18 cellular contexts compared by ENCODE assay signal in genomic region chr15:41483519-41483918, GRCh38. TPM values are rescaled to one million over a fixed set of nuclear protein-coding genes. Genes with fewer than 3 reads are reported as not detected.
A peak's percentile ranks its signal among the peaks of the same experiment; 100 is the strongest.
DNase-seq lines count a peak whose midpoint lies in the region; ATAC-seq and TF ChIP-seq lines count a peak whose summit lies in the region.
"Had no signal": no experiment of that assay in that cellular context is flagged by ENCODE, and none has a peak within 500 bp of the region (broad histone marks: within the 10 kb centered on the region; RNA-seq: fewer than 3 reads in every experiment).

No MANE protein-coding gene starts in this region.

- H3K79me2 ChIP-seq in neural progenitor cell (ENCODE audit: low read depth): no peaks in the 10 kb centered on the region

- no peaks in the 10 kb centered on the region for H3K9me3 Mint-ChIP-seq in CD4-positive, alpha-beta T cell
- H3K9me3 Mint-ChIP-seq in activated T-cell treated with anti-CD3 and anti-CD28 coated beads, Interleukin-2, amount 50 U/mL, for 72 hours: no peaks in the 10 kb centered on the region
- H3K9me3 Mint-ChIP-seq in neural progenitor cell: no peaks in the 10 kb centered on the region

- H3K4me3 Mint-ChIP-seq in CD4-positive, alpha-beta T cell: peak overlapping the region; percentile 21
- peak overlapping the region; percentile 58 to 85 for H3K4me3 Mint-ChIP-seq in activated T-cell treated with anti-CD3 and anti-CD28 coated beads, Interleukin-2, amount 50 U/mL, for 72 hours
- no peak overlapping the region for H3K4me3 Mint-ChIP-seq in neural progenitor cell

- TF ChIP-seq POLR2A in gastrocnemius medialis (IDR thresholded peaks at IDR 0.05): no peak

- no peak for DNase-seq in CD4-positive, alpha-beta T cell
- peak in 1 of 2 donors; percentile 28 for DNase-seq in activated T-cell treated with anti-CD3 and anti-CD28 coated beads, Interleukin-2, amount 50 U/mL, for 72 hours
- DNase-seq in GM03348 (ENCODE audit: low spot score) (no peak), NCI-H187 treated with DMSO at 0.1 percent for 48 hours (lab: John Stamatoyannopoulos, UW) (no peak), neural progenitor cell (ENCODE audit: low spot score) (no peak), gastrocnemius medialis (no peak)
- DNase-seq: activated CD4-positive, CD25-positive, alpha-beta regulatory T cell treated with anti-CD3 and anti-CD28 coated beads, Interleukin-2, amount 50 U/mL, for 72 hours; DMS 273 treated with DMSO at 0.1 percent for 48 hours; foreskin keratinocyte; mesendoderm; NCI-H1694 treated with DMSO at 0.1 percent for 48 hours; NCI-H526; substantia nigra had no signal

- H3K9ac ChIP-seq in mucosa of stomach (ENCODE audit: low read length) (peak overlapping the region; percentile 76), neural progenitor cell (no peak overlapping the region)

- CTCF ChIA-PET in CD4-positive, alpha-beta T cell (lab: Charles Lee): no interaction called here

- H3K36me3 ChIP-seq in mucosa of stomach (ENCODE audit: control insufficient read depth, insufficient read depth, low read length) (peaks cover 6% of the 10 kb centered on the region), neural progenitor cell (peaks cover 5% of the 10 kb centered on the region), gastrocnemius medialis (peaks cover 0 to 44% of the 10 kb centered on the region in 2 donors)

- POLR2A ChIA-PET in CD4-positive, alpha-beta T cell (lab: Charles Lee): interaction anchor here (0.7 kb wide), 1 partner anchor 9 kb away, joined by 4 read pairs; no protein-coding TSS in a partner anchor

- H3K27me3 Mint-ChIP-seq in CD4-positive, alpha-beta T cell: peaks cover 4% of the 10 kb centered on the region
- H3K27me3 Mint-ChIP-seq in activated T-cell treated with anti-CD3 and anti-CD28 coated beads, Interleukin-2, amount 50 U/mL, for 72 hours (ENCODE audit: low read depth): peaks cover 6% of the 10 kb centered on the region
- peaks cover 5% of the 10 kb centered on the region for H3K27me3 Mint-ChIP-seq in neural progenitor cell (ENCODE audit: insufficient read depth, low read depth)

- H3K4me3 ChIP-seq in mucosa of stomach (ENCODE audit: low read length) (peak overlapping the region; percentile 42), neural progenitor cell (no peak overlapping the region), gastrocnemius medialis (no peak overlapping the region)
- H3K4me3 ChIP-seq: skin epidermis had no signal

- in situ Hi-C loops in gastrocnemius medialis (cut with MboI; ENCODE audit: low sequenced_read_pairs in 4 of 4): no loop called here

- intact Hi-C loops in CD4-positive, alpha-beta T cell (cut with DNase I, micrococcal nuclease): no loop called here
- intact Hi-C loops in gastrocnemius medialis (cut with DNase I; ENCODE audit: low total_unique reads): no loop called here

- no peaks in the 10 kb centered on the region for H3K27me3 ChIP-seq in CD4-positive, alpha-beta T cell (ENCODE audit: control insufficient read depth, insufficient read depth, low read length)
- H3K27me3 ChIP-seq in mucosa of stomach (ENCODE audit: control insufficient read depth, insufficient read depth, low read length) (no peaks in the 10 kb centered on the region), neural progenitor cell (no peaks in the 10 kb centered on the region), gastrocnemius medialis (peaks cover 0 to 5% (median 4%) of the 10 kb centered on the region in 3 donors)
- H3K27me3 ChIP-seq: foreskin keratinocyte, Peyer's patch had no signal

- H3K4me1 Mint-ChIP-seq in CD4-positive, alpha-beta T cell (ENCODE audit: low read depth): peaks cover 17% of the 10 kb centered on the region
- H3K4me1 Mint-ChIP-seq in activated T-cell treated with anti-CD3 and anti-CD28 coated beads, Interleukin-2, amount 50 U/mL, for 72 hours (ENCODE audit: low read depth): peaks cover 57% of the 10 kb centered on the region
- H3K4me1 Mint-ChIP-seq in neural progenitor cell: peaks cover 4% of the 10 kb centered on the region

- no peaks in the 10 kb centered on the region for H4K20me1 ChIP-seq in neural progenitor cell (ENCODE audit: low read depth)

- H2AFZ ChIP-seq in neural progenitor cell (replicated peaks): no peak overlapping the region

- H3K9me3 ChIP-seq in CD4-positive, alpha-beta T cell (ENCODE audit: control insufficient read depth, low read length): no peaks in the 10 kb centered on the region
- H3K9me3 ChIP-seq in mucosa of stomach (ENCODE audit: control insufficient read depth, low read length) (no peaks in the 10 kb centered on the region), neural progenitor cell (ENCODE audit: low read depth) (no peaks in the 10 kb centered on the region), gastrocnemius medialis (no peaks in the 10 kb centered on the region)
- H3K9me3 ChIP-seq: Peyer's patch had no signal

- H3K4me1 ChIP-seq in mucosa of stomach (ENCODE audit: control insufficient read depth, insufficient read depth, low read length) (peaks cover 53% of the 10 kb centered on the region), neural progenitor cell (no peaks in the 10 kb centered on the region), gastrocnemius medialis (no peaks in the 10 kb centered on the region)
- H3K4me1 ChIP-seq: foreskin keratinocyte had no signal

- H3K27ac Mint-ChIP-seq in CD4-positive, alpha-beta T cell: peak overlapping the region; percentile 76
- H3K27ac Mint-ChIP-seq in activated T-cell treated with anti-CD3 and anti-CD28 coated beads, Interleukin-2, amount 50 U/mL, for 72 hours: peak overlapping the region; percentile 14
- H3K27ac Mint-ChIP-seq in neural progenitor cell: no peak overlapping the region

- TF ChIP-seq CTCF in CD4-positive, alpha-beta T cell (IDR thresholded peaks at IDR 0.05): no peak
- no peak for TF ChIP-seq CTCF in neural progenitor cell (IDR thresholded peaks at IDR 0.05)
- TF ChIP-seq CTCF in gastrocnemius medialis (IDR thresholded peaks at IDR 0.05 in 4 of 5, conservative IDR thresholded peaks at IDR 0.05 in 1 of 5): no peak

- H3F3A ChIP-seq in neural progenitor cell (ENCODE audit: low read depth): no peaks in the 10 kb centered on the region

- no peak overlapping the region for H3K4me2 ChIP-seq in neural progenitor cell

- ATAC-seq in CD4-positive, alpha-beta T cell (ENCODE audit: poor library complexity): peak; percentile 64
- peak; percentile 9 for ATAC-seq in GM21786 (IDR thresholded peaks at IDR 0.05; ENCODE audit: unreplicated experiment)
- ATAC-seq in activated T-cell treated with anti-CD3 and anti-CD28 coated beads, Interleukin-2, amount 50 U/mL, for 72 hours (replicated peaks in 1 of 2): peak in 1 of 2 donors; percentile 40
- no peak for ATAC-seq in gastrocnemius medialis
- ATAC-seq: foreskin keratinocyte had no signal

- H3K27ac ChIP-seq in CD4-positive, alpha-beta T cell (ENCODE audit: low read depth, low read length): no peak overlapping the region
- H3K27ac ChIP-seq in neural progenitor cell: no peak overlapping the region
- no peak overlapping the region for H3K27ac ChIP-seq in gastrocnemius medialis
- H3K27ac ChIP-seq: foreskin keratinocyte had no signal

- H3K36me3 Mint-ChIP-seq in CD4-positive, alpha-beta T cell (ENCODE audit: low read depth): peaks cover 49% of the 10 kb centered on the region
- peaks cover 10 to 15% of the 10 kb centered on the region in 2 donors for H3K36me3 Mint-ChIP-seq in activated T-cell treated with anti-CD3 and anti-CD28 coated beads, Interleukin-2, amount 50 U/mL, for 72 hours (ENCODE audit: insufficient read depth in 2 of 2)
- H3K36me3 Mint-ChIP-seq in neural progenitor cell: peaks cover 46% of the 10 kb centered on the region

RNA-seq across cellular contexts. Expression of gene ITPKA, which starts 10.2 kb away (rescaled TPM):
- not detected for total RNA-seq in CD4-positive, alpha-beta T cell
- total RNA-seq in activated T-cell treated with anti-CD3 and anti-CD28 coated beads, Interleukin-2, amount 50 U/mL, for 72 hours: 10 to 100 TPM; 12.9 to 14.9 TPM
- total RNA-seq in neural progenitor cell (ENCODE audit: low replicate concordance) (0.09 TPM in 1 of 2 replicates, not detected in the other), gastrocnemius medialis (10 to 100 TPM in 1 of 4 donors, 1 to 10 TPM in 2, under 1 TPM in 1; 0.75 to 12.4 (median 7.0) TPM)
- total RNA-seq: osteocyte had no signal

RNA-seq across cellular contexts. Expression of gene LTK, which starts 30.1 kb away (rescaled TPM):
- 1 to 10 TPM; 9.7 to 9.9 TPM for total RNA-seq in CD4-positive, alpha-beta T cell
- total RNA-seq in activated T-cell treated with anti-CD3 and anti-CD28 coated beads, Interleukin-2, amount 50 U/mL, for 72 hours: 1 to 10 TPM in 1 of 2 donors, under 1 TPM in 1; 0.72 to 1.7 TPM
- total RNA-seq in neural progenitor cell (ENCODE audit: low replicate concordance) (0.12 TPM in 1 of 2 replicates, not detected in the other), gastrocnemius medialis (under 1 TPM in 2 of 4 donors, not detected in 2; 0.34 to 0.68 TPM)
- total RNA-seq: foreskin keratinocyte had no signal

Comparison
In these comparisons a context has a peak if more than half of its experiments do, and no peak if none do; other contexts are left out.
1. ATAC-seq: peak in CD4-positive, alpha-beta T cell (single experiment) and GM21786 (single experiment); none in gastrocnemius medialis (0 of 2).